Comparison of ENCODE assay signal across 10 cellular contexts in genomic region chr2:168212167-168212566, GRCh38. TPM values are rescaled to one million over a fixed set of nuclear protein-coding genes. Genes with fewer than 3 reads are reported as not detected.
DNase-seq lines count a peak whose midpoint lies in the region; ATAC-seq and TF ChIP-seq lines count a peak whose summit lies in the region.
"Had no signal": no experiment of that assay in that cellular context is flagged by ENCODE, and none has a peak within 500 bp of the region (broad histone marks: within the 10 kb centered on the region; RNA-seq: fewer than 3 reads in every experiment).

No MANE protein-coding gene starts in this region.

- H3K4me3 Mint-ChIP-seq in stimulated activated effector memory CD8-positive, alpha-beta T cell treated with anti-CD3 and anti-CD28 coated beads, Interleukin-12 subunit alpha, Interleukin-12 subunit beta, amount 100 ng/mL, for 72 hours, result peak overlapping the region; percentile 59

- no peaks in the 10 kb centered on the region for H3K9me2 ChIP-seq in PC-3 (replicated peaks; ENCODE audit: low read length)

- H3K27me3 ChIP-seq in PC-3 (ENCODE audit: low read length) (no peaks in the 10 kb centered on the region), HAP-1 (ENCODE audit: low read depth) (no peaks in the 10 kb centered on the region)

- H3K4me2 ChIP-seq in PC-3 (ENCODE audit: low read length), result peak overlapping the region; percentile 60

- POLR2A ChIA-PET in PC-3 (lab: Charles Lee; ENCODE audit: unreplicated experiment), result interaction anchor here (1.0 kb wide), 1 partner anchor 35 kb away, joined by 3 read pairs; the partner anchor contains the start of gene STK39

- H3K4me3 ChIP-seq in PC-3 (ENCODE audit: low read length) (no peak overlapping the region), HAP-1 (no peak overlapping the region)
- H3K4me3 ChIP-seq: SK-N-MC had no signal

- H3K36me3 ChIP-seq in PC-3 (ENCODE audit: low read depth, low read length), result 0 out of 2 replicates have a peak, but pooled peaks cover 2% of the 10 kb centered on the region
- H3K36me3 ChIP-seq in HAP-1 (replicated peaks), result no peaks in the 10 kb centered on the region

- H2AFZ ChIP-seq in PC-3 (ENCODE audit: low read length), result no peak overlapping the region

- H3K79me2 ChIP-seq in PC-3 (ENCODE audit: low read length), result peaks cover 83% of the 10 kb centered on the region

- peaks cover 10% of the 10 kb centered on the region for H3F3A ChIP-seq in PC-3 (ENCODE audit: low read length, unreplicated experiment)

- H3K9ac ChIP-seq in PC-3 (ENCODE audit: low read length), result peak overlapping the region; percentile 82

- no peaks in the 10 kb centered on the region for H3K9me3 Mint-ChIP-seq in stimulated activated effector memory CD8-positive, alpha-beta T cell treated with anti-CD3 and anti-CD28 coated beads, Interleukin-12 subunit alpha, Interleukin-12 subunit beta, amount 100 ng/mL, for 72 hours

- H3K27ac Mint-ChIP-seq in stimulated activated effector memory CD8-positive, alpha-beta T cell treated with anti-CD3 and anti-CD28 coated beads, Interleukin-12 subunit alpha, Interleukin-12 subunit beta, amount 100 ng/mL, for 72 hours, result peak overlapping the region; percentile 86

- peak; percentile 4 for ATAC-seq in PC-3
- ATAC-seq in esophagus mucosa, result peak; percentile 52
- ATAC-seq in stimulated activated effector memory CD8-positive, alpha-beta T cell treated with anti-CD3 and anti-CD28 coated beads, Interleukin-12 subunit alpha, Interleukin-12 subunit beta, amount 100 ng/mL, for 72 hours, result no peak

- peak; percentile 3 for DNase-seq in NCI-H510A (lab: John Stamatoyannopoulos, UW)
- DNase-seq in NCI-H510A treated with DMSO at 0.1 percent for 48 hours (lab: John Stamatoyannopoulos, UW), result no peak
- DNase-seq in PC-3, result no peak
- DNase-seq in stimulated activated effector memory CD8-positive, alpha-beta T cell treated with anti-CD3 and anti-CD28 coated beads, Interleukin-12 subunit alpha, Interleukin-12 subunit beta, amount 100 ng/mL, for 72 hours (ENCODE audit: low spot score in 2 of 2), result no peak
- DNase-seq in NAMALWA (ENCODE audit: low spot score), result no peak
- no peak for DNase-seq in HAP-1 (ENCODE audit: low spot score in 2 of 2)
- DNase-seq in iPS-NIHi11 (ENCODE audit: low spot score), result no peak
- DNase-seq: NCI-H524 had no signal

- H3K9me3 ChIP-seq in PC-3 (ENCODE audit: low read length) (no peaks in the 10 kb centered on the region), HAP-1 (no peaks in the 10 kb centered on the region)

- no peaks in the 10 kb centered on the region for H4K20me1 ChIP-seq in PC-3 (ENCODE audit: low read length)

- no TSS peak for BruUV-seq in PC-3 (replicated peaks; lab: Mats Ljungman, UMichigan)

- intact Hi-C loops in PC-3 (cut with micrococcal nuclease), result loop anchor here (5.0 kb wide), 1 partner anchor 45 kb away; no protein-coding TSS in a partner anchor

- peaks cover 54% of the 10 kb centered on the region for H3K4me1 ChIP-seq in PC-3 (ENCODE audit: insufficient read depth, low read length)
- peaks cover 9% of the 10 kb centered on the region for H3K4me1 ChIP-seq in HAP-1

- H3K36me3 Mint-ChIP-seq in stimulated activated effector memory CD8-positive, alpha-beta T cell treated with anti-CD3 and anti-CD28 coated beads, Interleukin-12 subunit alpha, Interleukin-12 subunit beta, amount 100 ng/mL, for 72 hours, result peaks cover 8% of the 10 kb centered on the region

- H3K27ac ChIP-seq in PC-3 (ENCODE audit: low read length), result peak overlapping the region; percentile 97

- CTCF ChIA-PET in PC-3 (lab: Charles Lee), result no interaction called here

- in situ Hi-C loops in HAP-1 (cut with MboI; ENCODE audit: low sequenced_read_pairs), result no loop called here

- no peak for TF ChIP-seq CTCF in PC-3 (conservative IDR thresholded peaks at IDR 0.05; ENCODE audit: low read depth, low read length)

- peaks cover 56% of the 10 kb centered on the region for H3K4me1 Mint-ChIP-seq in stimulated activated effector memory CD8-positive, alpha-beta T cell treated with anti-CD3 and anti-CD28 coated beads, Interleukin-12 subunit alpha, Interleukin-12 subunit beta, amount 100 ng/mL, for 72 hours

RNA-seq across cellular contexts. Expression of gene STK39, which starts 35.2 kb away (rescaled TPM):
- total RNA-seq in PC-3 (2014; rRNA removed), result 17.9 and 20.8 TPM in 2 replicates
- total RNA-seq in esophagus mucosa, result 29.6 TPM
